Comparison of ENCODE assay signal across 8 cellular contexts in the genomic region with DNA sequence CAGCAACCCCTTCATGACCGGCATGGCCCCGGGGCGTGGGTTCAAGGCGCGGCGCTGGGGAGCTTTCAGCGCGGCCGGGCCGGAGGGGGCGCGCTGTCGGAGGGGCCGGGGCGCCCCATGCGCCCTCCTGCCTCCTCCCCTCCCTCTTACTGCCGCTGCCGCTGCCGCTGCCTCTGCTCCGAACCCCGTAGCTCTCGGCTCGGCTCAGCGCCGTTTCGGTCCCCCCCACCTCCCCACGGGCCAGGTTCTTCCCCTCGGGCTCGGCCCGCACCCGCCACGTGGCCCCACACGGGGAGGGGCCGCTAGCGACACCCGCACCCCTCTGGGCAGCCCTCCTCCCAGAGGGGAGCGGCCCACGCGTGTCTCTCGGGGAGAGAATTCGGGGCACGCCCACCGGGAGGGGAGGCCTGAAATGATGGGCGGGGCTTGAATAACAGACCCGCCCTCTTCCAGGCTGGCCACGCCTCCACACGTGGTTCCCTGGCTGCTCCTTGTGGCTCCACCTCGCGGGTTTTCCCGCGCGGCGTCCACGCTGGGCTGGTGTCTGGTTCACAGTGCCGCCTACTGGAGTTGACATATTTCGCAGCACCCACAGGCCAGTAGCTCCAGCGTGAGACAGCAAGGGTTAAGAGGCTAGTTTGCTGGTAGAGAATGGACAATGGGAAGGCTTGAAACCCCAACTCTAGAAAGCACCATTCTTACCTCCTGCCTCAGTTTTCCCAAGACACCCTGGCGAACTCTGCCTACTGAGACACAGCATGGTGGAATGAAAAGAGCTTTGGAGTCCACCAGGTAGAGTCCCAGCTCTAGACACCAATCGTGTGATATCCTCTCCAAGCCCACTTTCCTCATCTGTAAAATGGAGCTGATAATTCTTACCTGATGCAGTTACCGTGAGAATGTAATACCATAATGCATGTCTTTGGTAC. TPM values are rescaled to one million over a fixed set of nuclear protein-coding genes. Genes with fewer than 3 reads are reported as not detected.
DNase-seq lines count a peak whose midpoint lies in the region; ATAC-seq, FAIRE-seq and TF ChIP-seq lines count a peak whose summit lies in the region.

A gene (minus strand): TSS at position 221 of the 929 bp plus-strand sequence. CDS start 197 bp downstream, at position 24.

- peak within 1 kb of the TSS; percentile 70 for H3K4me3 Mint-ChIP-seq in activated CD4-positive, alpha-beta T cell treated with anti-CD3 and anti-CD28 coated beads, Interleukin-2, amount 10 ng/mL, durations not matched to agents 24 days and 14 days

- no peak within 1 kb of the TSS for H3K27ac ChIP-seq in HepG2 (ENCODE audit: extremely low read length, insufficient read depth, low read length)

- no peak for TF ChIP-seq EP300 in HepG2 (IDR thresholded peaks at IDR 0.05; ENCODE audit: low read depth in 2 of 2, low read length in 2 of 2)
- TF ChIP-seq EP300 in HepG2 (CRISPR knock-in tag; IDR thresholded peaks at IDR 0.05; ENCODE audit: borderline replicate concordance): no peak

- H3K27me3 Mint-ChIP-seq in activated CD4-positive, alpha-beta T cell treated with anti-CD3 and anti-CD28 coated beads, Interleukin-2, amount 10 ng/mL, durations not matched to agents 24 days and 14 days: peaks cover 25% of the 10 kb centered on the region

- TF ChIP-seq RAD21 in HepG2 (CRISPR knock-in tag; IDR thresholded peaks at IDR 0.05): peak; percentile 48; the same call in 1 of the 2 replicates

- no peak for FAIRE-seq in HepG2 (lab: Jason Lieb, UNC)

- no peaks in the 10 kb centered on the region for H3K79me2 ChIP-seq in HepG2 (ENCODE audit: insufficient read depth, low read length)

- no peak within 1 kb of the TSS for H3K9ac ChIP-seq in HepG2 (ENCODE audit: insufficient read depth, low read depth, low read length)

- no peak within 1 kb of the TSS for H2AFZ ChIP-seq in HepG2 (ENCODE audit: low read length)

- in situ Hi-C loops in HepG2 (cut with HindIII; ENCODE audit: extremely low pct_ligation_motif_present, low pct_unique_long_range_greater_than_20kb): no loop called here

- no TSS peak for BruUV-seq in HepG2 (replicated peaks; lab: Mats Ljungman, UMichigan)

- peak; percentile 63 for TF ChIP-seq CTCF in HepG2 (CRISPR knock-in tag; IDR thresholded peaks at IDR 0.05)

- peaks cover 5% of the 10 kb centered on the region for H4K20me1 ChIP-seq in HepG2 (ENCODE audit: insufficient read depth, low read length)

- no peaks in the 10 kb centered on the region for H3K9me3 ChIP-seq in HepG2 (ENCODE audit: low read length)

- peak within 1 kb of the TSS; percentile 45 to 66 (median 47); a peak in 4 of 6 replicates for H3K4me3 ChIP-seq in HepG2 (replicated peaks in 1 of 3; ENCODE audit: insufficient read depth in 1 of 3, low read depth in 2 of 3, low read length in 3 of 3)

- H3K27ac Mint-ChIP-seq in activated CD4-positive, alpha-beta T cell treated with anti-CD3 and anti-CD28 coated beads, Interleukin-2, amount 10 ng/mL, durations not matched to agents 24 days and 14 days: peak within 1 kb of the TSS; percentile 15

- H3K4me1 Mint-ChIP-seq in activated CD4-positive, alpha-beta T cell treated with anti-CD3 and anti-CD28 coated beads, Interleukin-2, amount 10 ng/mL, durations not matched to agents 24 days and 14 days: peaks cover 44% of the 10 kb centered on the region

- H3K27me3 ChIP-seq in HepG2 (ENCODE audit: control insufficient read depth in 1 of 2, insufficient read depth in 2 of 2, low read length in 2 of 2): peaks cover 0 to 21% of the 10 kb centered on the region in 2 experiments; a peak in 4 of 5 replicates

- CTCF ChIA-PET in HepG2 (lab: Yijun Ruan, JAX; ENCODE audit: low intra/inter-chr PET ratio, low total read pairs): interaction anchor here (0.8 to 1.1 kb wide), 2 partner anchors 62 to 63 kb away, joined by 3 read pairs; no protein-coding TSS in a partner anchor

- H3K9me3 Mint-ChIP-seq in activated CD4-positive, alpha-beta T cell treated with anti-CD3 and anti-CD28 coated beads, Interleukin-2, amount 10 ng/mL, durations not matched to agents 24 days and 14 days: no peaks in the 10 kb centered on the region

- POLR2A ChIA-PET in HepG2 (lab: Yijun Ruan, JAX): interaction anchor here (1.7 to 3.6 kb wide), 3 partner anchors 13 to 67 kb away, joined by 4 to 19 read pairs (median 6); a partner anchor contains a TSS

- no peak for TF ChIP-seq POLR2A in HepG2 (IDR thresholded peaks at IDR 0.05; ENCODE audit: insufficient read depth in 1 of 2, low read depth in 2 of 2, low read length in 2 of 2)

- peaks cover 3% of the 10 kb centered on the region for H3K36me3 Mint-ChIP-seq in activated CD4-positive, alpha-beta T cell treated with anti-CD3 and anti-CD28 coated beads, Interleukin-2, amount 10 ng/mL, durations not matched to agents 24 days and 14 days (ENCODE audit: low read depth)

- ATAC-seq in HG02763 (IDR thresholded peaks at IDR 0.05; ENCODE audit: unreplicated experiment) (peak; percentile 33), HepG2 (peak; percentile 3; the same call in 1 of the 3 replicates)

- peak; percentile 40 for DNase-seq in DMS53 treated with DMSO at 0.1 percent for 48 hours (lab: John Stamatoyannopoulos, UW; ENCODE audit: unreplicated experiment)
- peak; percentile 68 for DNase-seq in NCI-H2196 (lab: John Stamatoyannopoulos, UW; ENCODE audit: unreplicated experiment)
- peak; percentile 96 for DNase-seq in activated CD4-positive, alpha-beta T cell treated with anti-CD3 and anti-CD28 coated beads, Interleukin-2, amount 10 ng/mL, durations not matched to agents 24 days and 14 days
- DNase-seq in dedifferentiated amniotic fluid mesenchymal stem cell (ENCODE audit: extremely low spot score): peak; percentile 18
- peak; percentile 39 for DNase-seq in HepG2 (ENCODE audit: low spot score)
- peak; percentile 91 for DNase-seq in stimulated activated CD4-positive, alpha-beta T cell treated with anti-CD3 and anti-CD28 coated beads, Interleukin-2, amount 100 ng/mL, for 4 hours (ENCODE audit: low read depth)
- DNase-seq in NK-92 (lab: John Stamatoyannopoulos, UW; ENCODE audit: unreplicated experiment): no peak

- peak within 1 kb of the TSS; percentile 70 for H3K4me2 ChIP-seq in HepG2 (ENCODE audit: low read depth, low read length)

- peaks cover 60% of the 10 kb centered on the region for H3K4me1 ChIP-seq in HepG2 (ENCODE audit: insufficient read depth, low read length)

- 26% methylated on average over 14 of the region's 60 CpGs for WGBS in HepG2 (ENCODE audit: low lambda C conversion rate)

- H3K36me3 ChIP-seq in HepG2 (replicated peaks in 1 of 2; ENCODE audit: control insufficient read depth in 1 of 2, insufficient read depth in 2 of 2, low read length in 2 of 2): no peaks in the 10 kb centered on the region

- intact Hi-C loops in activated CD4-positive, alpha-beta T cell treated with anti-CD3 and anti-CD28 coated beads, Interleukin-2, amount 10 ng/mL, durations not matched to agents 24 days and 14 days (cut with micrococcal nuclease): loop anchor here (1.0 to 10.0 kb wide), 5 partner anchors 26 to 216 kb away; a partner anchor contains a TSS
- intact Hi-C loops in HepG2 (cut with micrococcal nuclease; ENCODE audit: unreplicated experiment): loop anchor here (10.0 kb wide), 1 partner anchor 64 kb away; no protein-coding TSS in a partner anchor

TF ChIP-seq in HepG2, 621 proteins besides CTCF, POLR2A, EP300 and RAD21 (continues in another document):
- TF ChIP-seq ZNF572 (CRISPR knock-in tag; IDR thresholded peaks at IDR 0.05) (0 out of 2 replicates have a peak, but pooled peaks have one; percentile 76), TBX3 (IDR thresholded peaks at IDR 0.05; ENCODE audit: borderline replicate concordance) (no peak), HHEX (CRISPR knock-in tag; IDR thresholded peaks at IDR 0.05) (no peak), ZNF547 (CRISPR knock-in tag; IDR thresholded peaks at IDR 0.05) (peak; percentile 61; the same call in 1 of the 2 replicates), PHF21A (CRISPR knock-in tag; IDR thresholded peaks at IDR 0.05) (no peak; the same call in 1 of the 2 replicates)
- TF ChIP-seq, protein P1, sequence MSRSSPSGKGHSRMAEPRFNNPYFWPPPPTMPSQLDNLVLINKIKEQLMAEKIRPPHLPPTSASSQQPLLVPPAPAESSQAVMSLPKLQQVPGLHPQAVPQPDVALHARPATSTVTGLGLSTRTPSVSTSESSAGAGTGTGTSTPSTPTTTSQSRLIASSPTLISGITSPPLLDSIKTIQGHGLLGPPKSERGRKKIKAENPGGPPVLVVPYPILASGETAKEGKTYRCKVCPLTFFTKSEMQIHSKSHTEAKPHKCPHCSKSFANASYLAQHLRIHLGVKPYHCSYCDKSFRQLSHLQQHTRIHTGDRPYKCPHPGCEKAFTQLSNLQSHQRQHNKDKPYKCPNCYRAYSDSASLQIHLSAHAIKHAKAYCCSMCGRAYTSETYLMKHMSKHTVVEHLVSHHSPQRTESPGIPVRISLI (CRISPR knock-in tag; IDR thresholded peaks at IDR 0.05; ENCODE audit: borderline replicate concordance): no peak

RNA-seq across cellular contexts. Expression of the gene that starts here (rescaled TPM):
- 1.6 and 2.3 TPM in 2 replicates for total RNA-seq in activated CD4-positive, alpha-beta T cell treated with anti-CD3 and anti-CD28 coated beads, Interleukin-2, amount 10 ng/mL, durations not matched to agents 24 days and 14 days
- 0.09 TPM in 1 of 2 replicates, not detected in the other for total RNA-seq in HepG2 (2016; rRNA removed; fragmentation: Illumina TruSeq; extraction: Trizol)
- 0.09 TPM in 1 of 2 replicates, not detected in the other for total RNA-seq in HepG2 (2016; cell fraction: cytosol; rRNA removed; fragmentation: Illumina TruSeq; extraction: Trizol; ENCODE audit: low read depth)
- 0.06 TPM in 1 of 2 replicates, not detected in the other for total RNA-seq in HepG2 (2016; cell fraction: insoluble cytoplasmic fraction; rRNA removed; fragmentation: Illumina TruSeq; extraction: Trizol)
- total RNA-seq in HepG2 (2016; cell fraction: membrane; rRNA removed; fragmentation: Illumina TruSeq; extraction: Trizol): 0.06 and 0.10 TPM in 2 replicates
- 0.09 TPM in 1 of 2 replicates, not detected in the other for total RNA-seq in HepG2 (2016; cell fraction: nucleus; rRNA removed; fragmentation: Illumina TruSeq; extraction: Trizol)
- 0.01 and 0.04 TPM in 2 replicates for polyA plus RNA-seq in HepG2 (2011; rRNA removed)
- 0.03 and 0.04 TPM in 2 replicates for polyA plus RNA-seq in HepG2 (2011; cell fraction: cytosol; rRNA removed)
- 0.19 and 0.34 TPM in 2 replicates for polyA plus RNA-seq in HepG2 (2011; cell fraction: nucleus; rRNA removed)
- polyA plus RNA-seq in HepG2 (2012): 0.03 TPM in 1 of 2 replicates, not detected in the other
- polyA plus RNA-seq in HepG2 (2016; cell fraction: cytosol; fragmentation: Illumina TruSeq; extraction: Trizol; ENCODE audit: low read depth): 0.18 and 0.19 TPM in 2 replicates
- polyA plus RNA-seq in HepG2 (2016; cell fraction: insoluble cytoplasmic fraction; fragmentation: Illumina TruSeq; extraction: Trizol; ENCODE audit: low read depth): 0.08 TPM in 2 replicates
- 0.15 and 0.30 TPM in 2 replicates for polyA plus RNA-seq in HepG2 (2016; cell fraction: membrane; fragmentation: Illumina TruSeq; extraction: Trizol; ENCODE audit: low read depth)
- 0.19 and 0.20 TPM in 2 replicates for polyA plus RNA-seq in HepG2 (2016; cell fraction: nucleus; fragmentation: Illumina TruSeq; extraction: Trizol; ENCODE audit: insufficient read depth, low read depth)
- polyA minus RNA-seq in HepG2 (2011; rRNA and poly(A)+ RNA removed; ENCODE audit: low replicate concordance): 0.24 TPM in 1 of 2 replicates, not detected in the other
- polyA minus RNA-seq in HepG2 (2011; cell fraction: cytosol; rRNA and poly(A)+ RNA removed): not detected in 2 replicates
- polyA minus RNA-seq in HepG2 (2011; cell fraction: nucleus; rRNA and poly(A)+ RNA removed): not detected in 2 replicates

Comparison
In these comparisons a context has a peak if more than half of its experiments do, and no peak if none do; other contexts are left out.
1. Peak in DNase-seq, ATAC-seq, H3K4me3 ChIP-seq and H3K4me2 ChIP-seq in HepG2; RNA of the gene not detected or under 1 TPM.